Comparison of ENCODE assay signal across 9 cellular contexts in genomic region chr10:35635576-35635975, GRCh38. TPM values are rescaled to one million over a fixed set of nuclear protein-coding genes. Genes with fewer than 3 reads are reported as not detected.
DNase-seq lines count a peak whose midpoint lies in the region; ATAC-seq and TF ChIP-seq lines count a peak whose summit lies in the region.
"Had no signal": no experiment of that assay in that cellular context is flagged by ENCODE, and none has a peak within 500 bp of the region (broad histone marks: within the 10 kb centered on the region; RNA-seq: fewer than 3 reads in every experiment).

No MANE protein-coding gene starts in this region.

- peak; percentile 50 for DNase-seq in SIG-M5 treated with dmso at 0.1 percent for 504 hours (lab: John Stamatoyannopoulos, UW; ENCODE audit: unreplicated experiment)
- no peak for DNase-seq in SIG-M5 (lab: John Stamatoyannopoulos, UW)
- peak; percentile 72 for DNase-seq in GM23248
- DNase-seq in M059J (ENCODE audit: low read depth) = peak; percentile 61
- peak; percentile 83 for DNase-seq in choroid plexus epithelial cell (ENCODE audit: low read depth)
- DNase-seq in thoracic aorta (ENCODE audit: low spot score) = no peak

- no peak overlapping the region for H2AFZ ChIP-seq in GM23248

- peaks cover 20% of the 10 kb centered on the region for H3K79me2 ChIP-seq in GM23248 (ENCODE audit: insufficient read depth)

- H3K4me3 ChIP-seq in GM23248 (no peak overlapping the region), choroid plexus epithelial cell (ENCODE audit: low read depth, low read length) (peak overlapping the region; percentile 14), liver (ENCODE audit: low read depth in 1 of 3, low read length in 3 of 3) (no peak overlapping the region), thoracic aorta (peak overlapping the region; percentile 9)

- H3K36me3 ChIP-seq in GM23248 (ENCODE audit: low read depth) (0 out of 2 replicates have a peak, but pooled peaks cover 5% of the 10 kb centered on the region), liver (ENCODE audit: control insufficient read depth in 4 of 4, insufficient read depth in 3 of 4, low read depth in 1 of 4, low read length in 3 of 4) (peaks cover 0 to 3% (median 0%) of the 10 kb centered on the region in 4 donors), thoracic aorta (no peaks in the 10 kb centered on the region)

- no peak overlapping the region for H3K9ac ChIP-seq in GM23248
- no peak overlapping the region for H3K9ac ChIP-seq in liver (ENCODE audit: low read depth in 1 of 2, low read length in 2 of 2)

- no peaks in the 10 kb centered on the region for H3K27me3 ChIP-seq in GM23248 (replicated peaks; ENCODE audit: insufficient read depth)
- no peaks in the 10 kb centered on the region for H3K27me3 ChIP-seq in liver (ENCODE audit: control insufficient read depth in 4 of 4, insufficient read depth in 4 of 4, low read length in 3 of 4)
- H3K27me3 ChIP-seq in thoracic aorta (replicated peaks; ENCODE audit: insufficient read depth) = no peaks in the 10 kb centered on the region

- H3K27ac ChIP-seq in GM23248 (no peak overlapping the region), liver (ENCODE audit: low read depth in 1 of 2, low read length in 2 of 2) (no peak overlapping the region), thoracic aorta (no peak overlapping the region)

- peak; percentile 90 for TF ChIP-seq CTCF in choroid plexus epithelial cell (conservative IDR thresholded peaks at IDR 0.05; ENCODE audit: low read depth, low read length)
- TF ChIP-seq CTCF in liver (IDR thresholded peaks at IDR 0.05; ENCODE audit: low read depth, low read length, missing input control) = peak; percentile 91
- peak; percentile 93 for TF ChIP-seq CTCF in thoracic aorta (IDR thresholded peaks at IDR 0.05)

- H3K9me2 ChIP-seq in GM23248 (ENCODE audit: insufficient read depth) = no peaks in the 10 kb centered on the region

- peaks cover 4% of the 10 kb centered on the region for H3K4me1 ChIP-seq in GM23248 (ENCODE audit: insufficient read depth)
- H3K4me1 ChIP-seq in liver (ENCODE audit: control insufficient read depth in 4 of 4, insufficient read depth in 4 of 4, low read length in 3 of 4) = peaks cover 0 to 12% (median 8%) of the 10 kb centered on the region in 4 donors
- H3K4me1 ChIP-seq in thoracic aorta (ENCODE audit: control insufficient read depth in 1 of 2, low read depth in 2 of 2) = peaks cover 12 to 35% of the 10 kb centered on the region in 2 donors

- WGBS in GM23248 (ENCODE audit: low coverage in 1 of 2, low lambda C conversion rate in 2 of 2, missing lambda C conversion rate in 2 of 2), 2 experiments = 10 to 14% methylated on average over 6 of the region's 6 CpGs
- 13% methylated on average over 6 of the region's 6 CpGs for WGBS in liver

- H3K9me3 ChIP-seq in GM23248 (ENCODE audit: low read depth) (no peaks in the 10 kb centered on the region), liver (ENCODE audit: control insufficient read depth in 4 of 4, low read length in 3 of 4) (no peaks in the 10 kb centered on the region), thoracic aorta (no peaks in the 10 kb centered on the region)

- H4K20me1 ChIP-seq in GM23248 (ENCODE audit: insufficient read depth) = no peaks in the 10 kb centered on the region

- H3K4me2 ChIP-seq in GM23248 (ENCODE audit: unreplicated experiment) = no peak overlapping the region

- peaks cover 28% of the 10 kb centered on the region for H3F3A ChIP-seq in GM23248 (ENCODE audit: insufficient read depth)

- in situ Hi-C loops in GM23248 (cut with MboI) = loop anchor here (10.0 to 25.0 kb wide), 2 partner anchors 277 to 1089 kb away; no protein-coding TSS in a partner anchor

- peak; percentile 96 to 97 for TF ChIP-seq RAD21 in liver (IDR thresholded peaks at IDR 0.05)

- ATAC-seq in SK-N-SH treated with all-trans-retinoic acid at 6 μM for 48 hours (peak; percentile 82), thoracic aorta (ENCODE audit: insufficient number of reproducible peaks, low FRiP score, low read depth) (no peak)

TF ChIP-seq in SK-N-SH treated with all-trans-retinoic acid at 6 μM for 48 hours, 23 proteins besides CTCF, POLR2A, EP300 and RAD21 (continues in another document):
- no peak for TF ChIP-seq ZNF8 (CRISPR knock-in tag; IDR thresholded peaks at IDR 0.05)
- no peak for TF ChIP-seq TOX (CRISPR knock-in tag; IDR thresholded peaks at IDR 0.05; ENCODE audit: borderline replicate concordance)
- no peak for TF ChIP-seq POU6F1 (CRISPR knock-in tag; IDR thresholded peaks at IDR 0.05; ENCODE audit: borderline replicate concordance, low read depth)
- TF ChIP-seq PPARA (CRISPR knock-in tag; IDR thresholded peaks at IDR 0.05; ENCODE audit: borderline replicate concordance) = no peak
- no peak for TF ChIP-seq ESRRG (CRISPR knock-in tag; IDR thresholded peaks at IDR 0.05)
- TF ChIP-seq ARNTL (CRISPR knock-in tag; IDR thresholded peaks at IDR 0.05; ENCODE audit: borderline replicate concordance, low read depth) = no peak
- TF ChIP-seq OSR1 (CRISPR knock-in tag; IDR thresholded peaks at IDR 0.05) = no peak
- no peak for TF ChIP-seq BACH2 (CRISPR knock-in tag; IDR thresholded peaks at IDR 0.05; ENCODE audit: borderline replicate concordance)
- no peak for TF ChIP-seq ISL1 (CRISPR knock-in tag; IDR thresholded peaks at IDR 0.05)

TF ChIP-seq in liver, 16 proteins besides CTCF, POLR2A, EP300 and RAD21:
- TF ChIP-seq NR2F2 (IDR thresholded peaks at IDR 0.05) (no peak), YY1 (IDR thresholded peaks at IDR 0.05) (no peak), JUND (IDR thresholded peaks at IDR 0.05) (no peak), RXRA (IDR thresholded peaks at IDR 0.05) (no peak), FOXA2 (IDR thresholded peaks at IDR 0.05) (no peak), MAX (IDR thresholded peaks at IDR 0.05) (no peak), HNF4G (IDR thresholded peaks at IDR 0.05) (no peak), GABPA (IDR thresholded peaks at IDR 0.05 in 1 of 2, conservative IDR thresholded peaks at IDR 0.05 in 1 of 2) (no peak), HNF4A (conservative IDR thresholded peaks at IDR 0.05) (no peak), ZBTB33 (IDR thresholded peaks at IDR 0.05) (no peak), EGR1 (IDR thresholded peaks at IDR 0.05; ENCODE audit: low read depth in 2 of 2) (no peak), SP1 (IDR thresholded peaks at IDR 0.05) (no peak), FOXA1 (IDR thresholded peaks at IDR 0.05) (no peak), ATF3 (IDR thresholded peaks at IDR 0.05) (no peak), REST (IDR thresholded peaks at IDR 0.05) (no peak)

RNA-seq across cellular contexts. Expression of gene FZD8, which starts 6.5 kb away (rescaled TPM):
- total RNA-seq in GM23248 (2014; rRNA removed; shearing (Covaris generic)) = 22.3 and 25.5 TPM in 2 replicates
- polyA plus RNA-seq in GM23248 (2016; fragmentation: Nextera tagmentation; extraction: Ambion mirVana) (0.39 and 0.63 TPM in 2 replicates), liver (1 to 10 TPM in 1 of 2 donors, under 1 TPM in 1; 0.25 to 2.4 TPM)
- total RNA-seq in M059J (2014; rRNA removed; shearing (Covaris generic)) = 3.6 and 5.1 TPM in 2 replicates
- total RNA-seq in liver (1 to 10 TPM; 3.5 to 5.4 TPM), thoracic aorta (10 to 100 TPM; 12.4 to 21.3 TPM)

RNA-seq across cellular contexts. Expression of gene GJD4, which starts 30.4 kb away (rescaled TPM):
- not detected in 2 replicates for total RNA-seq in GM23248 (2014; rRNA removed; shearing (Covaris generic))
- not detected in 2 replicates for polyA plus RNA-seq in GM23248 (2016; fragmentation: Nextera tagmentation; extraction: Ambion mirVana)
- total RNA-seq in M059J (2014; rRNA removed; shearing (Covaris generic)) = not detected in 2 replicates
- not detected for total RNA-seq in liver
- not detected for polyA plus RNA-seq in liver
- total RNA-seq in thoracic aorta = not detected
- total RNA-seq: subcutaneous adipose tissue had no signal

Comparison
In these comparisons a context has a peak if more than half of its experiments do, and no peak if none do; other contexts are left out.
1. DNase-seq: peak in SIG-M5 treated with dmso at 0.1 percent for 504 hours (single experiment), GM23248 (single experiment), M059J (single experiment) and choroid plexus epithelial cell (single experiment); none in SIG-M5 (single experiment) and thoracic aorta (single experiment).
2. H3K4me3 ChIP-seq: peak in choroid plexus epithelial cell (single experiment) and thoracic aorta (single experiment); none in GM23248 (single experiment) and liver (0 of 3).
3. Peak in every context shown above with its lines, with median percentiles within 50 percentile points of each other: CTCF ChIP-seq.